ENCODE assay signal across 1 cellular context in genomic region chr3:12999147-13000140, GRCh38.
TF ChIP-seq lines count a peak whose summit lies in the region.

No MANE protein-coding gene starts in this region.

TF ChIP-seq in K562, 482 proteins besides CTCF, POLR2A, EP300 and RAD21 (continued from another document and continues in another):
- TF ChIP-seq ARID4B (CRISPR knock-in tag; IDR thresholded peaks at IDR 0.05), result no peak
- TF ChIP-seq PHF8 (IDR thresholded peaks at IDR 0.05; ENCODE audit: borderline replicate concordance, low read length), result peak; percentile 42; the same call in 1 of the 2 replicates
- TF ChIP-seq SLC30A9 (CRISPR knock-in tag; IDR thresholded peaks at IDR 0.05), result no peak
- TF ChIP-seq MYBL2 (IDR thresholded peaks at IDR 0.05; ENCODE audit: low read depth), result no peak
- no peak for TF ChIP-seq MYBL2 (CRISPR knock-in tag; IDR thresholded peaks at IDR 0.05; ENCODE audit: borderline replicate concordance)
- TF ChIP-seq YBX1 (IDR thresholded peaks at IDR 0.05), result no peak
- TF ChIP-seq BRD4 (IDR thresholded peaks at IDR 0.05), result no peak
- TF ChIP-seq MCM7 (IDR thresholded peaks at IDR 0.05), result no peak
- TF ChIP-seq MBD1 (CRISPR knock-in tag; IDR thresholded peaks at IDR 0.05), result 0 out of 2 replicates have a peak, but pooled peaks have one; percentile 77
- no peak for TF ChIP-seq NCOA2 (IDR thresholded peaks at IDR 0.05; ENCODE audit: partially characterized antibody in 2 of 2)
- peak; percentile 61; the same call in 1 of the 2 replicates for TF ChIP-seq ZNF707 (CRISPR knock-in tag; conservative IDR thresholded peaks at IDR 0.05)
- peak; percentile 89 for TF ChIP-seq DPF2 (IDR thresholded peaks at IDR 0.05)
- TF ChIP-seq CCNT2 (IDR thresholded peaks at IDR 0.05; ENCODE audit: borderline replicate concordance, extremely low read depth, insufficient read length, low read depth, low read length), result peak; percentile 73
- TF ChIP-seq ZNF589 (CRISPR knock-in tag; IDR thresholded peaks at IDR 0.05; ENCODE audit: low read depth), result peak; percentile 59
- no peak for TF ChIP-seq PBX2 (CRISPR knock-in tag; IDR thresholded peaks at IDR 0.05; ENCODE audit: low read depth)
- TF ChIP-seq PBX2 (tag; conservative IDR thresholded peaks at IDR 0.05; ENCODE audit: low read depth), result 0 out of 2 replicates have a peak, but pooled peaks have one; percentile 3
- no peak for TF ChIP-seq HNRNPUL1 (IDR thresholded peaks at IDR 0.05; ENCODE audit: low read length)
- TF ChIP-seq NCOA1 (IDR thresholded peaks at IDR 0.05; ENCODE audit: low read depth), result peak; percentile 75
- TF ChIP-seq HES1 (IDR thresholded peaks at IDR 0.05; ENCODE audit: low read depth), result peak; percentile 67; the same call in 1 of the 2 replicates
- peak; percentile 72; the same call in 1 of the 2 replicates for TF ChIP-seq CHCHD3 (CRISPR knock-in tag; IDR thresholded peaks at IDR 0.05)
- peak; percentile 76; the same call in 1 of the 2 replicates for TF ChIP-seq SREBF1 (IDR thresholded peaks at IDR 0.05; ENCODE audit: borderline replicate concordance, low read depth, low read length)
- TF ChIP-seq ZNF217 (CRISPR knock-in tag; IDR thresholded peaks at IDR 0.05), result no peak
- peak; percentile 74 for TF ChIP-seq ARID1B (IDR thresholded peaks at IDR 0.05)
- TF ChIP-seq ZSCAN32 (CRISPR knock-in tag; IDR thresholded peaks at IDR 0.05), result 0 out of 2 replicates have a peak, but pooled peaks have one; percentile 17
- peak; percentile 65 to 77; a peak in 2 of 4 replicates for TF ChIP-seq TBL1XR1 (IDR thresholded peaks at IDR 0.05; ENCODE audit: low read length in 2 of 2)
- TF ChIP-seq YY1 (IDR thresholded peaks at IDR 0.05; ENCODE audit: borderline replicate concordance in 1 of 3, control insufficient read depth in 1 of 3, extremely low read depth in 1 of 3, insufficient read depth in 3 of 3, insufficient read length in 1 of 3, insufficient replicate concordance in 2 of 3, low read depth in 1 of 3, low read length in 2 of 3), result peak in 2 of 3 experiments; percentile 20 to 33
- TF ChIP-seq, protein P1, sequence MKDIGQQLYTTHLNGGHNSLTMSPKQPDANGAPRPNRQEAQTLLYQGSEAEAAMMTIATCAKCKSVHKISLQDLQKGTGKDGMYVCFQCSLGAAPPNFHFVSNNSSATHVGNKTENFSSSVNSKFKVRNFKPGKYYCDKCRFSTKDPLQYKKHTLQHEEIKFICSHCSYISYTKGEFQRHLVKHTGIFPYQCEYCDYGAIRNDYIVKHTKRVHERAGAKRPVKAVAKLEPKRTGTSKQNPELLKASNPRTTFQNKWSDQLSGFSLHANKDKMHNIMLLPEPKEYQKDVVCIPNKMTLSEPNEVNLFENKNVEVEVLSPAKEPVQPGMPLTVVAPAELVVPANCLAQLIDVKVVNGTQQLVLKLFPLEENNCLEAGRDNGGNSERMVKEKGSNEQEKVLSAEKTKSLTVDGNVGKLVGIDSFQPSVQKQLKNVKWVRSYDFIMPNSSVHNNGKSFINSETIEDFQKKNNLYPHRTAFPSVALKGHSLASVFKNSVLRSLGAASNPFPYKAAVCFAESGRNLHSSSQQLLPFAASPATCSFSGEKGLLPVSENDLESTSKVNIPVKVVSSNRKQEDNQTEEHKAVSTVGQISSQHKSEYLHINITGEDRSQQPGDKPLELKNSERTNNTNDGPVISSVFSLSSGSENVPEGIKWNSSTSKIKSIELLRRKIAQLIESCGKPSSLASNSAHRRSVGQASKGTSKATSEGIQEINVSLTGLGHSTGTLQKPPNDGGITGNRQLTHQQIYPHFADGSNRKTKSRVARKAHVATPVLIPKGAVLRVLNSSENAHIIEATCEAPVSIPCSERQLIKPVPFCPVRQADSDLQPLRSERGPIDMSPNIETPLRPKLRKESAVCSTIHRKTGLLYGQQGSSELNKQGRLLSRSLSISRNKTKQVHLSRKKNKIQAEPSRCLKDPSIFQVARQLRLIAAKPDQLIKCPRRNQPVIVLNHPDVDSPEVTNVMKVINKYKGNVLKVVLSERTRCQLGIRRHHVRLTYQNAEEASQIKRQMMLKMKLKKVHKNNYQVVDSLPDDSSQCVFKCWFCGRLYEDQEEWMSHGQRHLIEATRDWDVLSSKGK (CRISPR knock-in tag; IDR thresholded peaks at IDR 0.05), result no peak
- no peak for TF ChIP-seq ZNF75A (CRISPR knock-in tag; IDR thresholded peaks at IDR 0.05)
- TF ChIP-seq, protein P2, sequence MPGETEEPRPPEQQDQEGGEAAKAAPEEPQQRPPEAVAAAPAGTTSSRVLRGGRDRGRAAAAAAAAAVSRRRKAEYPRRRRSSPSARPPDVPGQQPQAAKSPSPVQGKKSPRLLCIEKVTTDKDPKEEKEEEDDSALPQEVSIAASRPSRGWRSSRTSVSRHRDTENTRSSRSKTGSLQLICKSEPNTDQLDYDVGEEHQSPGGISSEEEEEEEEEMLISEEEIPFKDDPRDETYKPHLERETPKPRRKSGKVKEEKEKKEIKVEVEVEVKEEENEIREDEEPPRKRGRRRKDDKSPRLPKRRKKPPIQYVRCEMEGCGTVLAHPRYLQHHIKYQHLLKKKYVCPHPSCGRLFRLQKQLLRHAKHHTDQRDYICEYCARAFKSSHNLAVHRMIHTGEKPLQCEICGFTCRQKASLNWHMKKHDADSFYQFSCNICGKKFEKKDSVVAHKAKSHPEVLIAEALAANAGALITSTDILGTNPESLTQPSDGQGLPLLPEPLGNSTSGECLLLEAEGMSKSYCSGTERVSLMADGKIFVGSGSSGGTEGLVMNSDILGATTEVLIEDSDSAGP (CRISPR knock-in tag; IDR thresholded peaks at IDR 0.05), result no peak
- TF ChIP-seq RFX7 (CRISPR knock-in tag; IDR thresholded peaks at IDR 0.05), result no peak
- TF ChIP-seq RBM14 (IDR thresholded peaks at IDR 0.05; ENCODE audit: borderline replicate concordance, insufficient read depth, low read depth, low read length), result no peak
- TF ChIP-seq POLR2B (IDR thresholded peaks at IDR 0.05; ENCODE audit: low read depth, partially characterized antibody), result peak; percentile 78
- peak; percentile 70 for TF ChIP-seq PKNOX1 (IDR thresholded peaks at IDR 0.05)
- peak; percentile 94 to 100 for TF ChIP-seq FOXK2 (conservative IDR thresholded peaks at IDR 0.05 in 1 of 2, IDR thresholded peaks at IDR 0.05 in 1 of 2; ENCODE audit: low read depth in 2 of 2)
- TF ChIP-seq ZNF274 (IDR thresholded peaks at IDR 0.05; ENCODE audit: borderline replicate concordance, low read depth, low read length), result no peak
- TF ChIP-seq TAF9B (IDR thresholded peaks at IDR 0.05; ENCODE audit: partially characterized antibody), result peak; percentile 66
- TF ChIP-seq CREB1 (IDR thresholded peaks at IDR 0.05), result peak; percentile 80
- peak; percentile 70 for TF ChIP-seq CREB1 (CRISPR knock-in tag; IDR thresholded peaks at IDR 0.05)
- 0 out of 2 replicates have a peak, but pooled peaks have one; percentile 44 for TF ChIP-seq ZNF76 (CRISPR knock-in tag; IDR thresholded peaks at IDR 0.05; ENCODE audit: borderline replicate concordance)
- TF ChIP-seq NRF1 (conservative IDR thresholded peaks at IDR 0.05 in 1 of 2, IDR thresholded peaks at IDR 0.05 in 1 of 2), result peak in 1 of 2 experiments; percentile 55
- TF ChIP-seq, protein P3, sequence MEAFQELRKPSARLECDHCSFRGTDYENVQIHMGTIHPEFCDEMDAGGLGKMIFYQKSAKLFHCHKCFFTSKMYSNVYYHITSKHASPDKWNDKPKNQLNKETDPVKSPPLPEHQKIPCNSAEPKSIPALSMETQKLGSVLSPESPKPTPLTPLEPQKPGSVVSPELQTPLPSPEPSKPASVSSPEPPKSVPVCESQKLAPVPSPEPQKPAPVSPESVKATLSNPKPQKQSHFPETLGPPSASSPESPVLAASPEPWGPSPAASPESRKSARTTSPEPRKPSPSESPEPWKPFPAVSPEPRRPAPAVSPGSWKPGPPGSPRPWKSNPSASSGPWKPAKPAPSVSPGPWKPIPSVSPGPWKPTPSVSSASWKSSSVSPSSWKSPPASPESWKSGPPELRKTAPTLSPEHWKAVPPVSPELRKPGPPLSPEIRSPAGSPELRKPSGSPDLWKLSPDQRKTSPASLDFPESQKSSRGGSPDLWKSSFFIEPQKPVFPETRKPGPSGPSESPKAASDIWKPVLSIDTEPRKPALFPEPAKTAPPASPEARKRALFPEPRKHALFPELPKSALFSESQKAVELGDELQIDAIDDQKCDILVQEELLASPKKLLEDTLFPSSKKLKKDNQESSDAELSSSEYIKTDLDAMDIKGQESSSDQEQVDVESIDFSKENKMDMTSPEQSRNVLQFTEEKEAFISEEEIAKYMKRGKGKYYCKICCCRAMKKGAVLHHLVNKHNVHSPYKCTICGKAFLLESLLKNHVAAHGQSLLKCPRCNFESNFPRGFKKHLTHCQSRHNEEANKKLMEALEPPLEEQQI (IDR thresholded peaks at IDR 0.05), result peak; percentile 88
- TF ChIP-seq MIER1 (IDR thresholded peaks at IDR 0.05; ENCODE audit: low read depth), result peak; percentile 51; the same call in 1 of the 2 replicates
